ENCODE assay signal across 2 cellular contexts in the genomic region with DNA sequence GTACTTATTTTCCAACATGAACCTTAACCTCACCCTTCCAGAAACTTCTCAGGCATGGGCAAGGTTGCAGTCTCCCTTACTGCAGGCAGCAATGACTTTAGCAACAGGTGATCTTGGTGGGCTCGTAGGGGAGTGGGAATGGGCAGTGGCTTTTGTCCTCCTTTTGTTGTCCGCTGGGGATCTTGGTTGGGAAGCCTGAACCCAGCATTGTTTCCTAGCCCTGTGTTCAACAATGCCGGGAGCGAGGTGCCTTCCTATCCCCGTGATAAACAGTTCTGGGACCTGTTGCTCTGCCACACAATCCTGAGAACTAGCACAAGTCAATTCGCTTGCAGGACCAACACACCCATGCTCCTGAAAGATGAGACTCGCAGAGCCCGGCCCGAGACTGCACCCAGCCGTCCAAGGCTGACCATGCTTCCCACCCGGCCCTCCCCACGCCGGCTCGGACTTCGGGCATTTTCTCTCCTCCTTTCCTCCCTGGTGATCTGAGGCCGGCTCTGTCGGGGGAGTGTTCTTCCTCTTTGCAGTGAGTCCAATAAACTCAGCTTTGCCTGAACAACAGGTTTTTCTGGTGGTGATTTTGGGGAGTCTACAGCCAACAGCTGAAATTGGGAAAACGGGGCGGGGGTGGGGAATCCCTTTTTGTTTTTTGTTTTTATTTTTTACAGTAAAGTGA.
TF ChIP-seq lines count a peak whose summit lies in the region.

No MANE protein-coding gene starts in this region.

TF ChIP-seq in GM23338, 12 proteins besides CTCF, POLR2A, EP300 and RAD21:
- TF ChIP-seq EZH2phosphoT487 (IDR thresholded peaks at IDR 0.05; ENCODE audit: unreplicated experiment) (no peak), ZNF114 (CRISPR knock-in tag; IDR thresholded peaks at IDR 0.05) (no peak), CREB1 (CRISPR knock-in tag; IDR thresholded peaks at IDR 0.05; ENCODE audit: low read depth) (no peak)

TF ChIP-seq in SK-N-SH, 30 proteins besides CTCF, POLR2A, EP300 and RAD21:
- TF ChIP-seq, protein P1, sequence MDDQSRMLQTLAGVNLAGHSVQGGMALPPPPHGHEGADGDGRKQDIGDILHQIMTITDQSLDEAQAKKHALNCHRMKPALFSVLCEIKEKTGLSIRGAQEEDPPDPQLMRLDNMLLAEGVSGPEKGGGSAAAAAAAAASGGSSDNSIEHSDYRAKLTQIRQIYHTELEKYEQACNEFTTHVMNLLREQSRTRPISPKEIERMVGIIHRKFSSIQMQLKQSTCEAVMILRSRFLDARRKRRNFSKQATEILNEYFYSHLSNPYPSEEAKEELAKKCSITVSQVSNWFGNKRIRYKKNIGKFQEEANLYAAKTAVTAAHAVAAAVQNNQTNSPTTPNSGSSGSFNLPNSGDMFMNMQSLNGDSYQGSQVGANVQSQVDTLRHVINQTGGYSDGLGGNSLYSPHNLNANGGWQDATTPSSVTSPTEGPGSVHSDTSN (IDR thresholded peaks at IDR 0.05): no peak
- TF ChIP-seq CHD2 (IDR thresholded peaks at IDR 0.05; ENCODE audit: low read length, partially characterized antibody) (no peak), NFIC (IDR thresholded peaks at IDR 0.05; ENCODE audit: borderline replicate concordance) (no peak), ELF1 (IDR thresholded peaks at IDR 0.05) (no peak), SIN3A (IDR thresholded peaks at IDR 0.05; ENCODE audit: borderline replicate concordance, low read depth, low read length) (no peak), JUND (IDR thresholded peaks at IDR 0.05) (no peak), MXI1 (IDR thresholded peaks at IDR 0.05; ENCODE audit: low read depth, low read length) (no peak)
- TF ChIP-seq, protein P2, sequence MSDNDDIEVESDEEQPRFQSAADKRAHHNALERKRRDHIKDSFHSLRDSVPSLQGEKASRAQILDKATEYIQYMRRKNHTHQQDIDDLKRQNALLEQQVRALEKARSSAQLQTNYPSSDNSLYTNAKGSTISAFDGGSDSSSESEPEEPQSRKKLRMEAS (IDR thresholded peaks at IDR 0.05; ENCODE audit: low read depth): no peak
- TF ChIP-seq, protein P3, sequence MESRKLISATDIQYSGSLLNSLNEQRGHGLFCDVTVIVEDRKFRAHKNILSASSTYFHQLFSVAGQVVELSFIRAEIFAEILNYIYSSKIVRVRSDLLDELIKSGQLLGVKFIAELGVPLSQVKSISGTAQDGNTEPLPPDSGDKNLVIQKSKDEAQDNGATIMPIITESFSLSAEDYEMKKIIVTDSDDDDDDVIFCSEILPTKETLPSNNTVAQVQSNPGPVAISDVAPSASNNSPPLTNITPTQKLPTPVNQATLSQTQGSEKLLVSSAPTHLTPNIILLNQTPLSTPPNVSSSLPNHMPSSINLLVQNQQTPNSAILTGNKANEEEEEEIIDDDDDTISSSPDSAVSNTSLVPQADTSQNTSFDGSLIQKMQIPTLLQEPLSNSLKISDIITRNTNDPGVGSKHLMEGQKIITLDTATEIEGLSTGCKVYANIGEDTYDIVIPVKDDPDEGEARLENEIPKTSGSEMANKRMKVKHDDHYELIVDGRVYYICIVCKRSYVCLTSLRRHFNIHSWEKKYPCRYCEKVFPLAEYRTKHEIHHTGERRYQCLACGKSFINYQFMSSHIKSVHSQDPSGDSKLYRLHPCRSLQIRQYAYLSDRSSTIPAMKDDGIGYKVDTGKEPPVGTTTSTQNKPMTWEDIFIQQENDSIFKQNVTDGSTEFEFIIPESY (IDR thresholded peaks at IDR 0.05; ENCODE audit: borderline replicate concordance, low read depth): no peak
TF ChIP-seq in SK-N-SH: peak in this region for 0.
